ENCODE assay signal across 1 cellular context in the genomic region with DNA sequence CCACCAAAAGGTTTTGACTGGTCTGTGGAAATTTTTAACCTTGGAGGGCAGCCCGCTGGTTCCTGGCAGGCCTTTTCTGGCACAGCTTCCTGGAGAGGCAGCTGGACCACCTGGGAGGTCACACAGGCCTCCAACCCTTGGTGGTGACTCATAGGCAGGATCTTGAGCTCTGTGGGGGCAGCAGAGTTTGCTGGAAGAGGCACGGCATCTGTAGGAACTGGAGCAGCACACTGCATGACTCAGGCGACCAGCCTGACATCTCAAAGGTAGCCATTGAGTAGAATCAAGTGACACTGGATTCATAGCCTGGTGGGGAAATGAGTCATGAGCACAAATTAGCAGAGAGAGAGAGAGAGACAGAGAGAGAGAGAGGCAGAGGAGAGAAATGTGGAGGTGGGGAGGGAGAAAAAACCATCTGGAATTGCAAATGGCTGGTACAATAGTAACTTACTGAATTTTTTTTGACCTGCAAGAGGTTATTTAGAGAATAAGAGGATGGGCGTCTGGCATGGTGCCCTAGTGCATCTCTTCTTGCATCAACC.
TF ChIP-seq lines count a peak whose summit lies in the region.

No MANE protein-coding gene starts in this region.

TF ChIP-seq in HCT116, 20 proteins besides CTCF, POLR2A, EP300 and RAD21 (continued from another document):
- TF ChIP-seq FOSL1 (IDR thresholded peaks at IDR 0.05; ENCODE audit: low read depth): peak; percentile 98
- TF ChIP-seq POLR2AphosphoS5 (IDR thresholded peaks at IDR 0.05; ENCODE audit: low read depth, low read length): peak; percentile 53; the same call in 1 of the 2 replicates
- TF ChIP-seq ZNF274 (IDR thresholded peaks at IDR 0.05; ENCODE audit: low read depth, low read length): no peak
- TF ChIP-seq SIN3A (IDR thresholded peaks at IDR 0.05; ENCODE audit: low read depth): peak; percentile 87
- TF ChIP-seq EZH2phosphoT487 (IDR thresholded peaks at IDR 0.05; ENCODE audit: borderline replicate concordance): no peak
- peak; percentile 81 for TF ChIP-seq EGR1 (IDR thresholded peaks at IDR 0.05; ENCODE audit: low read depth)
- TF ChIP-seq CBX3 (IDR thresholded peaks at IDR 0.05; ENCODE audit: low read depth): peak; percentile 84; the same call in 1 of the 2 replicates
- TF ChIP-seq, protein P1, sequence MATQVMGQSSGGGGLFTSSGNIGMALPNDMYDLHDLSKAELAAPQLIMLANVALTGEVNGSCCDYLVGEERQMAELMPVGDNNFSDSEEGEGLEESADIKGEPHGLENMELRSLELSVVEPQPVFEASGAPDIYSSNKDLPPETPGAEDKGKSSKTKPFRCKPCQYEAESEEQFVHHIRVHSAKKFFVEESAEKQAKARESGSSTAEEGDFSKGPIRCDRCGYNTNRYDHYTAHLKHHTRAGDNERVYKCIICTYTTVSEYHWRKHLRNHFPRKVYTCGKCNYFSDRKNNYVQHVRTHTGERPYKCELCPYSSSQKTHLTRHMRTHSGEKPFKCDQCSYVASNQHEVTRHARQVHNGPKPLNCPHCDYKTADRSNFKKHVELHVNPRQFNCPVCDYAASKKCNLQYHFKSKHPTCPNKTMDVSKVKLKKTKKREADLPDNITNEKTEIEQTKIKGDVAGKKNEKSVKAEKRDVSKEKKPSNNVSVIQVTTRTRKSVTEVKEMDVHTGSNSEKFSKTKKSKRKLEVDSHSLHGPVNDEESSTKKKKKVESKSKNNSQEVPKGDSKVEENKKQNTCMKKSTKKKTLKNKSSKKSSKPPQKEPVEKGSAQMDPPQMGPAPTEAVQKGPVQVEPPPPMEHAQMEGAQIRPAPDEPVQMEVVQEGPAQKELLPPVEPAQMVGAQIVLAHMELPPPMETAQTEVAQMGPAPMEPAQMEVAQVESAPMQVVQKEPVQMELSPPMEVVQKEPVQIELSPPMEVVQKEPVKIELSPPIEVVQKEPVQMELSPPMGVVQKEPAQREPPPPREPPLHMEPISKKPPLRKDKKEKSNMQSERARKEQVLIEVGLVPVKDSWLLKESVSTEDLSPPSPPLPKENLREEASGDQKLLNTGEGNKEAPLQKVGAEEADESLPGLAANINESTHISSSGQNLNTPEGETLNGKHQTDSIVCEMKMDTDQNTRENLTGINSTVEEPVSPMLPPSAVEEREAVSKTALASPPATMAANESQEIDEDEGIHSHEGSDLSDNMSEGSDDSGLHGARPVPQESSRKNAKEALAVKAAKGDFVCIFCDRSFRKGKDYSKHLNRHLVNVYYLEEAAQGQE (IDR thresholded peaks at IDR 0.05; ENCODE audit: low read depth): no peak
- peak; percentile 96 for TF ChIP-seq SP1 (IDR thresholded peaks at IDR 0.05; ENCODE audit: low read depth)
- TF ChIP-seq TCF7L2 (IDR thresholded peaks at IDR 0.05; ENCODE audit: borderline replicate concordance, extremely low read depth, insufficient read depth, insufficient read length): peak; percentile 77
- 0 out of 2 replicates have a peak, but pooled peaks have one; percentile 55 for TF ChIP-seq CEBPB (IDR thresholded peaks at IDR 0.05; ENCODE audit: low read depth)
- peak; percentile 93 for TF ChIP-seq SRF (IDR thresholded peaks at IDR 0.05; ENCODE audit: low read depth)
